8 cellular contexts compared by ENCODE assay signal in the genomic region with DNA sequence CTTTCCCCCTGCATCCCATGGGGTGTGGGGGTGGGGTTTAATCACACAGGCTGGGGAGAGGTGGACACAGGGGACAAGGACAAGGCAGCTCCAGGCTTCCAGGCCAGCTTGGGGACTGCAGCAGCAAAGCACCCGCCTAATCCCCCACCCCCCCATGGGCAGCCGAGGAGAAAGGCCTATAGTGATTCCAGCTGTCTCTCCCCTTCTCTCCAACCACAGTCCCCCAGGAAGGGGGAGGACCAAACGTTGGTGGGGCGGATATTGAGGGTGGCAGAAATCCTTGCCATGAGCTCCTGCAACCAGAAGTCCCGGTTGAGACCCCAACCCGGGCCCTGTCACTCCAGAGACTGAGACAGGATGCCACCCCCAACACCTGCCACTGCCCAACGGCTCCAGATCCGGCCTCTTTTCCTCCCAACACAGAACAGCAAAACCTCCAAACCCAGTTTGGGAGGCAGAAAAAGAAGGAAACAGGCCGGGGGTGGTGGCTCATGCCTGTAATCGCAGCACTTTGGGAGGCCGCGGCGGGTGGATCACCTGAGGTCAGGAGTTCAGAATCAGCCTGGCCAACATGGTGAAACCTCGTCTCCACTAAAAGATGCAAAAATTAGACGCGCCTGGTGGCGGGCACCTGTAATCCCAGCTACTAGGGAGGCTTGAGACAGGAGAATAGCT. TPM values are rescaled to one million over a fixed set of nuclear protein-coding genes. Genes with fewer than 3 reads are reported as not detected.
DNase-seq lines count a peak whose midpoint lies in the region; ATAC-seq, FAIRE-seq and TF ChIP-seq lines count a peak whose summit lies in the region.

No MANE protein-coding gene starts in this region.

- H3K4me3 Mint-ChIP-seq in HFFc6 (peak overlapping the region; percentile 91), astrocyte (ENCODE audit: unreplicated experiment) (peak overlapping the region; percentile 95), immature natural killer cell (peak overlapping the region; percentile 7 to 52 (median 35))

- H4K20me1 ChIP-seq in astrocyte (ENCODE audit: insufficient read depth, low read length), result peaks cover 44% of the 10 kb centered on the region

- peak overlapping the region; percentile 88 for H3K9ac ChIP-seq in astrocyte (ENCODE audit: low read length)

- H3K4me1 Mint-ChIP-seq in HFFc6 (ENCODE audit: low read depth) (peaks cover 68% of the 10 kb centered on the region), astrocyte (ENCODE audit: low read depth, unreplicated experiment) (peaks cover 45% of the 10 kb centered on the region), immature natural killer cell (peaks cover 49 to 55% of the 10 kb centered on the region in 2 donors)

- H3K27me3 ChIP-seq in astrocyte (ENCODE audit: insufficient read depth, low read length), result no peaks in the 10 kb centered on the region

- peaks cover 25% of the 10 kb centered on the region for H3K36me3 Mint-ChIP-seq in HFFc6 (ENCODE audit: low read depth)
- H3K36me3 Mint-ChIP-seq in astrocyte (ENCODE audit: low read depth, unreplicated experiment), result no peaks in the 10 kb centered on the region
- H3K36me3 Mint-ChIP-seq in immature natural killer cell, result no peaks in the 10 kb centered on the region

- H3K27ac Mint-ChIP-seq in HFFc6, result peak overlapping the region; percentile 88
- peak overlapping the region; percentile 81 for H3K27ac Mint-ChIP-seq in astrocyte (ENCODE audit: unreplicated experiment)
- peak overlapping the region in 1 of 6 donors; percentile 40 for H3K27ac Mint-ChIP-seq in immature natural killer cell

- FAIRE-seq in astrocyte (lab: Jason Lieb, UNC), result no peak

- H3K27me3 Mint-ChIP-seq in HFFc6 (ENCODE audit: insufficient read depth) (peaks cover 2% of the 10 kb centered on the region; the same call in 1 of the 2 replicates), astrocyte (ENCODE audit: low read depth, unreplicated experiment) (no peaks in the 10 kb centered on the region), immature natural killer cell (ENCODE audit: low read depth in 3 of 3) (peaks cover 6 to 17% (median 13%) of the 10 kb centered on the region in 3 donors)

- no peaks in the 10 kb centered on the region for H3K9me3 Mint-ChIP-seq in HFFc6
- no peaks in the 10 kb centered on the region for H3K9me3 Mint-ChIP-seq in astrocyte (ENCODE audit: unreplicated experiment)
- no peaks in the 10 kb centered on the region for H3K9me3 Mint-ChIP-seq in immature natural killer cell

- peak overlapping the region; percentile 91 for H3K4me3 ChIP-seq in astrocyte (ENCODE audit: insufficient read depth, low read depth, low read length)
- H3K4me3 ChIP-seq in skin epidermis, result peak overlapping the region; percentile 68 to 83 (median 75)

- H2AFZ ChIP-seq in astrocyte (ENCODE audit: low read depth, low read length), result no peak overlapping the region

- DNase-seq in HFFc6 (no peak), astrocyte (ENCODE audit: low read depth) (no peak), immature natural killer cell (no peak), NCI-H2196 (lab: John Stamatoyannopoulos, UW; ENCODE audit: unreplicated experiment) (no peak), NCI-H748 treated with DMSO at 0.1 percent for 48 hours (lab: John Stamatoyannopoulos, UW) (no peak)

- peaks cover 12% of the 10 kb centered on the region for H3K36me3 ChIP-seq in astrocyte (ENCODE audit: insufficient read depth, low read length)

- TF ChIP-seq CTCF in HFFc6 (IDR thresholded peaks at IDR 0.05) (no peak), astrocyte (IDR thresholded peaks at IDR 0.05; ENCODE audit: insufficient read depth, low read depth, low read length) (no peak)

- peak overlapping the region; percentile 99 for H3K4me2 ChIP-seq in astrocyte (ENCODE audit: low read length)

- ATAC-seq in esophagus mucosa (no peak), GM18909 (IDR thresholded peaks at IDR 0.05; ENCODE audit: poor library complexity, unreplicated experiment) (no peak)

- H3K4me1 ChIP-seq in astrocyte (ENCODE audit: insufficient read depth, low read length), result peaks cover 53% of the 10 kb centered on the region

- H3K79me2 ChIP-seq in astrocyte (ENCODE audit: insufficient read depth, low read length), result peaks cover 76% of the 10 kb centered on the region

- no peaks in the 10 kb centered on the region for H3K9me3 ChIP-seq in astrocyte (ENCODE audit: insufficient read depth, low read depth, low read length)

- H3K27ac ChIP-seq in astrocyte (ENCODE audit: low read depth, low read length), result peak overlapping the region; percentile 70
- peak overlapping the region in 18 of 21 experiments; percentile 60 to 96 (median 91) for H3K27ac ChIP-seq in skin epidermis

RNA-seq across cellular contexts. Expression of gene EPHA2, which starts 1.7 kb away (rescaled TPM):
- 100 to 1,000 TPM in 1 of 6 experiments, 10 to 100 TPM in 5; 77.3 to 106 (median 81.2) TPM for total RNA-seq in HFFc6 (2021; fragmentation: NEBNext Ultra II Directional; extraction: Animal tissue kit (Norgen Biotek cat#: 25700))
- total RNA-seq in astrocyte (117 and 140 TPM in 2 replicates), esophagus mucosa (146 TPM)
- not detected for polyA plus RNA-seq in immature natural killer cell

RNA-seq across cellular contexts. Expression of gene ARHGEF19, which starts 58.3 kb away (rescaled TPM):
- total RNA-seq in HFFc6 (2021; fragmentation: NEBNext Ultra II Directional; extraction: Animal tissue kit (Norgen Biotek cat#: 25700)), result 1 to 10 TPM; 5.5 to 9.0 (median 7.2) TPM
- total RNA-seq in astrocyte (5.7 and 7.4 TPM in 2 replicates), esophagus mucosa (21.9 TPM)
- polyA plus RNA-seq in immature natural killer cell, result 10 to 100 TPM in 2 of 3 donors, 1 to 10 TPM in 1; 6.1 to 14.3 (median 14.0) TPM

Comparison
In these comparisons a context has a peak if more than half of its experiments do, and no peak if none do; other contexts are left out.
1. H3K4me3 Mint-ChIP-seq: peak in every context shown above with its lines; median percentile 95 in astrocyte; 91 in HFFc6; 35 in immature natural killer cell.